8 cellular contexts compared by ENCODE assay signal in genomic region chr13:42041684-42042035, GRCh38. TPM values are rescaled to one million over a fixed set of nuclear protein-coding genes. Genes with fewer than 3 reads are reported as not detected.
A peak's percentile ranks its signal among the peaks of the same experiment; 100 is the strongest.
DNase-seq lines count a peak whose midpoint lies in the region; ATAC-seq and TF ChIP-seq lines count a peak whose summit lies in the region.

No MANE protein-coding gene starts in this region.

- H3K27ac Mint-ChIP-seq in CD4-positive, CD25-positive, alpha-beta regulatory T cell: peak overlapping the region in 2 of 3 donors; percentile 89 to 90
- H3K27ac Mint-ChIP-seq in neural progenitor cell: no peak overlapping the region

- H3K9me3 ChIP-seq in CD4-positive, CD25-positive, alpha-beta regulatory T cell (ENCODE audit: control insufficient read depth in 2 of 2, low read length in 2 of 2): no peaks in the 10 kb centered on the region
- H3K9me3 ChIP-seq in neural progenitor cell (ENCODE audit: low read depth): no peaks in the 10 kb centered on the region

- no peak overlapping the region for H3K9ac ChIP-seq in neural progenitor cell

- peak; percentile 43 for TF ChIP-seq CTCF in neural progenitor cell (IDR thresholded peaks at IDR 0.05)

- H3F3A ChIP-seq in neural progenitor cell (ENCODE audit: low read depth): peaks cover 26% of the 10 kb centered on the region

- H3K79me2 ChIP-seq in neural progenitor cell (ENCODE audit: low read depth): peaks cover 54% of the 10 kb centered on the region

- H4K20me1 ChIP-seq in neural progenitor cell (ENCODE audit: low read depth): peaks cover 42% of the 10 kb centered on the region

- DNase-seq in CD4-positive, CD25-positive, alpha-beta regulatory T cell: no peak
- peak; percentile 75 for DNase-seq in LHCN-M2 (ENCODE audit: low read depth)
- DNase-seq in activated CD8-positive, alpha-beta memory T cell treated with anti-CD3 and anti-CD28 coated beads, Interleukin-2, amount 50 U/mL, for 4 hours: peak; percentile 14
- DNase-seq in germinal center (ENCODE audit: low spot score): peak; percentile 11
- peak; percentile 76 for DNase-seq in neural progenitor cell (ENCODE audit: low spot score)
- DNase-seq in T-helper 9 cell: no peak

- H3K4me3 Mint-ChIP-seq in CD4-positive, CD25-positive, alpha-beta regulatory T cell: peak overlapping the region; percentile 91 to 98 (median 94)
- H3K4me3 Mint-ChIP-seq in neural progenitor cell: peak overlapping the region; percentile 99

- peaks cover 20% of the 10 kb centered on the region for H3K4me1 ChIP-seq in CD4-positive, CD25-positive, alpha-beta regulatory T cell (ENCODE audit: control insufficient read depth, insufficient read depth, low read length, poor library complexity, severe bottlenecking)
- H3K4me1 ChIP-seq in neural progenitor cell: peaks cover 12% of the 10 kb centered on the region

- ATAC-seq in CD4-positive, CD25-positive, alpha-beta regulatory T cell (ENCODE audit: low read depth in 2 of 2): no peak
- ATAC-seq in GM19023 (IDR thresholded peaks at IDR 0.05; ENCODE audit: unreplicated experiment) (peak; percentile 15), GM19455 (IDR thresholded peaks at IDR 0.05; ENCODE audit: unreplicated experiment) (no peak)

- H3K27me3 Mint-ChIP-seq in CD4-positive, CD25-positive, alpha-beta regulatory T cell: peaks cover 14% of the 10 kb centered on the region
- H3K27me3 Mint-ChIP-seq in neural progenitor cell (ENCODE audit: insufficient read depth, low read depth): peaks cover 24% of the 10 kb centered on the region

- no peak overlapping the region for H3K27ac ChIP-seq in CD4-positive, CD25-positive, alpha-beta regulatory T cell (ENCODE audit: insufficient read depth, low read length, poor library complexity, severe bottlenecking)
- H3K27ac ChIP-seq in neural progenitor cell: no peak overlapping the region

- peak overlapping the region; percentile 76 for H3K4me3 ChIP-seq in CD4-positive, CD25-positive, alpha-beta regulatory T cell (ENCODE audit: low read depth, low read length)
- peak overlapping the region; percentile 88 for H3K4me3 ChIP-seq in neural progenitor cell

- H3K4me1 Mint-ChIP-seq in CD4-positive, CD25-positive, alpha-beta regulatory T cell: peaks cover 4 to 41% (median 19%) of the 10 kb centered on the region in 4 donors
- peaks cover 16% of the 10 kb centered on the region for H3K4me1 Mint-ChIP-seq in neural progenitor cell

- H3K36me3 ChIP-seq in CD4-positive, CD25-positive, alpha-beta regulatory T cell (ENCODE audit: control insufficient read depth, insufficient read depth, low read length): no peaks in the 10 kb centered on the region
- H3K36me3 ChIP-seq in neural progenitor cell: no peaks in the 10 kb centered on the region

- peak overlapping the region; percentile 91 for H2AFZ ChIP-seq in neural progenitor cell (replicated peaks)

- peaks cover 0 to 2% (median 0%) of the 10 kb centered on the region in 7 donors for H3K9me3 Mint-ChIP-seq in CD4-positive, CD25-positive, alpha-beta regulatory T cell
- H3K9me3 Mint-ChIP-seq in neural progenitor cell: peaks cover 3% of the 10 kb centered on the region

- H3K36me3 Mint-ChIP-seq in CD4-positive, CD25-positive, alpha-beta regulatory T cell: no peaks in the 10 kb centered on the region
- no peaks in the 10 kb centered on the region for H3K36me3 Mint-ChIP-seq in neural progenitor cell

- H3K4me2 ChIP-seq in neural progenitor cell: peak overlapping the region; percentile 96

- no peaks in the 10 kb centered on the region for H3K27me3 ChIP-seq in CD4-positive, CD25-positive, alpha-beta regulatory T cell (ENCODE audit: control insufficient read depth, insufficient read depth, low read length)
- H3K27me3 ChIP-seq in neural progenitor cell: peaks cover 72% of the 10 kb centered on the region

RNA-seq across cellular contexts. Expression of gene DGKH, which starts 6.8 kb away (rescaled TPM):
- total RNA-seq in CD4-positive, CD25-positive, alpha-beta regulatory T cell: 22.4 TPM
- 1 to 10 TPM; 1.2 to 3.1 (median 2.3) TPM for polyA plus RNA-seq in CD4-positive, CD25-positive, alpha-beta regulatory T cell
- total RNA-seq in LHCN-M2 (2014; rRNA removed) (3.7 and 4.8 TPM in 2 replicates), neural progenitor cell (ENCODE audit: low replicate concordance) (8.4 and 12.1 TPM in 2 replicates)
- polyA plus RNA-seq in LHCN-M2 (2012): 0.94 TPM

Comparison
In these comparisons a context has a peak if more than half of its experiments do, and no peak if none do; other contexts are left out.
1. DNase-seq: peak in LHCN-M2 (single experiment), activated CD8-positive, alpha-beta memory T cell treated with anti-CD3 and anti-CD28 coated beads, Interleukin-2, amount 50 U/mL, for 4 hours (single experiment), germinal center (single experiment) and neural progenitor cell (single experiment); none in CD4-positive, CD25-positive, alpha-beta regulatory T cell (0 of 3) and T-helper 9 cell (single experiment).